In the genomic region with DNA sequence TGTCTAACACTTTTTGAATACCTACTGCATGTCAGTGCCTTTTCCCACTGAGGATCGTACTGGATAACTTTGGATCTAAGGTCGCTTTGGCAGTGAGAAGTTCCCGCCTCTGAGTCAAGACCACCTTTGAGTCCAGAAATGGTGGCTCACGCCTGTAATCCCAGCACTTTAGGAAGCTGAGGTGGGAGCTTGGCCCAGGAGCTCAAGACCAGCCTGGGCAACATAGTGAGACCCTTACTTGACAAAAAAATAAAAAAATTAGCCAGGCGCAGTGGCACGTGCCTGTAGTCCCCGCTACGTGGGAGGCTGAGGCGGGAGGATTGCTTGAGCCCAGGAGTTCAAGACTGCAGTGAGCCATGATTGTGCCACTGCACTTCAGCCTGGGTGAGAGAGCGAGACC, we compare ENCODE assay signal across 24 cellular contexts.
DNase-seq lines count a peak whose midpoint lies in the region; ATAC-seq and TF ChIP-seq lines count a peak whose summit lies in the region.
"Had no signal": no experiment of that assay in that cellular context is flagged by ENCODE, and none has a peak within 500 bp of the region (broad histone marks: within the 10 kb centered on the region; RNA-seq: fewer than 3 reads in every experiment).

No MANE protein-coding gene starts in this region.

- H3K27me3 Mint-ChIP-seq in endothelial cell (ENCODE audit: unreplicated experiment): no peaks in the 10 kb centered on the region
- H3K27me3 Mint-ChIP-seq: CD4-positive, alpha-beta T cell had no signal

- H3K9me3 ChIP-seq in BLaER1 treated with 17β-estradiol and CSF1 and Interleukin-3, amounts not matched to agents 10 nM and 100 nM (replicated peaks in 1 of 11): peaks cover 0 to 8% (median 0%) of the 10 kb centered on the region in 11 experiments; a peak in 2 of 22 replicates
- no peaks in the 10 kb centered on the region for H3K9me3 ChIP-seq in Loucy (ENCODE audit: insufficient read depth, low read depth, low read length)
- no peaks in the 10 kb centered on the region for H3K9me3 ChIP-seq in Peyer's patch
- H3K9me3 ChIP-seq: HAP-1 had no signal

- H3K9ac ChIP-seq in BLaER1 treated with 17β-estradiol and CSF1 and Interleukin-3, amounts not matched to agents 10 nM and 100 nM: peak overlapping the region in 5 of 11 experiments; percentile 12 to 57 (median 20); a peak in 7 of 22 replicates
- H3K9ac ChIP-seq in Loucy (ENCODE audit: low read depth, low read length, poor library complexity, severe bottlenecking): peak overlapping the region; percentile 69

- H3K4me1 ChIP-seq in BLaER1 treated with 17β-estradiol and CSF1 and Interleukin-3, amounts not matched to agents 10 nM and 100 nM: peaks cover 69 to 98% (median 93%) of the 10 kb centered on the region in 10 experiments
- H3K4me1 ChIP-seq in Loucy (ENCODE audit: insufficient read depth, low read length, poor library complexity, severe bottlenecking) (peaks cover 96% of the 10 kb centered on the region), Peyer's patch (peaks cover 0 to 27% (median 6%) of the 10 kb centered on the region in 4 donors)
- H3K4me1 ChIP-seq: HAP-1 had no signal

- H3K4me2 ChIP-seq in BLaER1 treated with 17β-estradiol and CSF1 and Interleukin-3, amounts not matched to agents 10 nM and 100 nM: peak overlapping the region in 10 of 11 experiments; percentile 2 to 96 (median 90); a peak in 18 of 22 replicates
- peak overlapping the region; percentile 66 for H3K4me2 ChIP-seq in Loucy (ENCODE audit: low read depth, low read length, poor library complexity, severe bottlenecking)
- H3K4me2 ChIP-seq: GM23338, PC-9 had no signal

- H3K36me3 ChIP-seq in BLaER1 treated with 17β-estradiol and CSF1 and Interleukin-3, amounts not matched to agents 10 nM and 100 nM: peaks cover 3 to 28% (median 12%) of the 10 kb centered on the region in 11 experiments; a peak in 10 of 22 replicates
- peaks cover 26% of the 10 kb centered on the region; the same call in 1 of the 2 replicates for H3K36me3 ChIP-seq in Loucy (ENCODE audit: insufficient read depth, low read length)
- no peaks in the 10 kb centered on the region for H3K36me3 ChIP-seq in Peyer's patch
- H3K36me3 ChIP-seq: HAP-1 had no signal

- H3K36me3 Mint-ChIP-seq in endothelial cell (ENCODE audit: low read depth, unreplicated experiment): no peaks in the 10 kb centered on the region
- H3K36me3 Mint-ChIP-seq in stimulated activated effector memory CD8-positive, alpha-beta T cell treated with anti-CD3 and anti-CD28 coated beads, Interleukin-12 subunit alpha, Interleukin-12 subunit beta, amount 100 ng/mL, for 72 hours: no peaks in the 10 kb centered on the region

- no peaks in the 10 kb centered on the region for H3K9me3 Mint-ChIP-seq in endothelial cell (ENCODE audit: unreplicated experiment)
- no peaks in the 10 kb centered on the region for H3K9me3 Mint-ChIP-seq in stimulated activated effector memory CD8-positive, alpha-beta T cell treated with anti-CD3 and anti-CD28 coated beads, Interleukin-12 subunit alpha, Interleukin-12 subunit beta, amount 100 ng/mL, for 72 hours
- H3K9me3 Mint-ChIP-seq: CD4-positive, alpha-beta T cell; GM23338 had no signal

- no peaks in the 10 kb centered on the region for H3K27me3 ChIP-seq in BLaER1 treated with 17β-estradiol and CSF1 and Interleukin-3, amounts not matched to agents 10 nM and 100 nM
- H3K27me3 ChIP-seq in Loucy (ENCODE audit: insufficient read depth, low read length, poor library complexity, severe bottlenecking) (no peaks in the 10 kb centered on the region), Peyer's patch (no peaks in the 10 kb centered on the region)

- no peaks in the 10 kb centered on the region for H3K9me2 ChIP-seq in Loucy (replicated peaks; ENCODE audit: low read depth, low read length)

- peaks cover 23% of the 10 kb centered on the region for H3K4me1 Mint-ChIP-seq in endothelial cell (ENCODE audit: unreplicated experiment)
- peaks cover 91% of the 10 kb centered on the region for H3K4me1 Mint-ChIP-seq in stimulated activated effector memory CD8-positive, alpha-beta T cell treated with anti-CD3 and anti-CD28 coated beads, Interleukin-12 subunit alpha, Interleukin-12 subunit beta, amount 100 ng/mL, for 72 hours

- no peak overlapping the region for H3K4me3 Mint-ChIP-seq in endothelial cell (ENCODE audit: unreplicated experiment)
- no peak overlapping the region for H3K4me3 Mint-ChIP-seq in stimulated activated effector memory CD8-positive, alpha-beta T cell treated with anti-CD3 and anti-CD28 coated beads, Interleukin-12 subunit alpha, Interleukin-12 subunit beta, amount 100 ng/mL, for 72 hours
- H3K4me3 Mint-ChIP-seq: CD4-positive, alpha-beta T cell; GM23338 had no signal

- no peak for TF ChIP-seq CTCF in Loucy (conservative IDR thresholded peaks at IDR 0.05; ENCODE audit: low read length)
- no peak for TF ChIP-seq CTCF in endothelial cell (IDR thresholded peaks at IDR 0.05; ENCODE audit: unreplicated experiment)
- no peak for TF ChIP-seq CTCF in Peyer's patch (IDR thresholded peaks at IDR 0.05)

- H2AFZ ChIP-seq in Loucy (ENCODE audit: low read length): no peak overlapping the region
- H2AFZ ChIP-seq: GM23338, PC-9 had no signal

- H3K79me2 ChIP-seq in Loucy (ENCODE audit: insufficient read depth, low read length): peaks cover 95% of the 10 kb centered on the region

- H3F3A ChIP-seq in Loucy (ENCODE audit: low read depth): peaks cover 8% of the 10 kb centered on the region

- peak overlapping the region; percentile 13 for H3K27ac Mint-ChIP-seq in endothelial cell (ENCODE audit: unreplicated experiment)
- H3K27ac Mint-ChIP-seq in stimulated activated effector memory CD8-positive, alpha-beta T cell treated with anti-CD3 and anti-CD28 coated beads, Interleukin-12 subunit alpha, Interleukin-12 subunit beta, amount 100 ng/mL, for 72 hours: peak overlapping the region; percentile 61
- H3K27ac Mint-ChIP-seq: CD4-positive, alpha-beta T cell; GM23338 had no signal

- no peak for TF ChIP-seq POLR2A in Peyer's patch (IDR thresholded peaks at IDR 0.05)

- no peak overlapping the region for H3K4me3 ChIP-seq in BLaER1 treated with 17β-estradiol and CSF1 and Interleukin-3, amounts not matched to agents 10 nM and 100 nM
- H3K4me3 ChIP-seq in Loucy (ENCODE audit: low read length, poor library complexity, severe bottlenecking): peak overlapping the region; percentile 46
- H3K4me3 ChIP-seq in Peyer's patch: no peak overlapping the region
- H3K4me3 ChIP-seq: GM23338, HAP-1, PC-9, SK-N-MC had no signal

- peak overlapping the region in 8 of 11 experiments; percentile 4 to 88 (median 80); a peak in 13 of 22 replicates for H3K27ac ChIP-seq in BLaER1 treated with 17β-estradiol and CSF1 and Interleukin-3, amounts not matched to agents 10 nM and 100 nM
- H3K27ac ChIP-seq in Peyer's patch: no peak overlapping the region
- H3K27ac ChIP-seq: PC-9, RWPE1, SK-N-MC had no signal

- no peak for ATAC-seq in stimulated activated effector memory CD8-positive, alpha-beta T cell treated with anti-CD3 and anti-CD28 coated beads, Interleukin-12 subunit alpha, Interleukin-12 subunit beta, amount 100 ng/mL, for 72 hours
- ATAC-seq: GM23338 had no signal

- no peak for DNase-seq in endothelial cell (ENCODE audit: low spot score)
- DNase-seq in stimulated activated effector memory CD8-positive, alpha-beta T cell treated with anti-CD3 and anti-CD28 coated beads, Interleukin-12 subunit alpha, Interleukin-12 subunit beta, amount 100 ng/mL, for 72 hours (ENCODE audit: low spot score in 2 of 2): no peak
- no peak for DNase-seq in EL
- no peak for DNase-seq in NCI-H446 treated with DMSO at 0.1 percent for 48 hours (lab: John Stamatoyannopoulos, UW)
- DNase-seq in Peyer's patch: no peak
- DNase-seq: Calu3; CD4-positive, alpha-beta T cell; DMS153; GDM1; MM.1S; NCI-H1048; NCI-H146; NCI-H2029; NCI-H2227 treated with DMSO at 0.1 percent for 48 hours; NCI-H510A treated with DMSO at 0.1 percent for 48 hours; NCI-H748 treated with DMSO at 0.1 percent for 48 hours; PC-9; SHP77 treated with DMSO at 0.1 percent for 48 hours had no signal

- peaks cover 80 to 96% (median 85%) of the 10 kb centered on the region in 11 experiments; a peak in 21 of 22 replicates for H4K20me1 ChIP-seq in BLaER1 treated with 17β-estradiol and CSF1 and Interleukin-3, amounts not matched to agents 10 nM and 100 nM
- peaks cover 86% of the 10 kb centered on the region for H4K20me1 ChIP-seq in Loucy (ENCODE audit: insufficient read depth, low read length, poor library complexity, severe bottlenecking)

Comparison
In these comparisons a context has a peak if more than half of its experiments do, and no peak if none do; other contexts are left out.
1. H3K27ac ChIP-seq: peak in BLaER1 treated with 17β-estradiol and CSF1 and Interleukin-3, amounts not matched to agents 10 nM and 100 nM (8 of 11); none in Peyer's patch (0 of 4).